8 cellular contexts compared by ENCODE assay signal in genomic region chr6:16761469-16762264, GRCh38. TPM values are rescaled to one million over a fixed set of nuclear protein-coding genes. Genes with fewer than 3 reads are reported as not detected.
DNase-seq lines count a peak whose midpoint lies in the region; ATAC-seq and TF ChIP-seq lines count a peak whose summit lies in the region.

No MANE protein-coding gene starts in this region.

- H3K36me3 ChIP-seq in PC-9 (ENCODE audit: low read depth): no peaks in the 10 kb centered on the region

- peaks cover 61% of the 10 kb centered on the region for H3K4me1 ChIP-seq in PC-9 (replicated peaks; ENCODE audit: insufficient read depth)

- peak; percentile 5 for TF ChIP-seq CTCF in CD4-positive, alpha-beta T cell (IDR thresholded peaks at IDR 0.05)
- TF ChIP-seq CTCF in PC-9 (conservative IDR thresholded peaks at IDR 0.05) (no peak; the same call in 1 of the 2 replicates), fibroblast of mammary gland (conservative IDR thresholded peaks at IDR 0.05; ENCODE audit: control insufficient read depth, insufficient read depth, low read depth, low read length) (no peak)

- no peaks in the 10 kb centered on the region for H3K9me3 ChIP-seq in CD4-positive, alpha-beta T cell (ENCODE audit: control insufficient read depth, low read length)
- no peaks in the 10 kb centered on the region for H3K9me3 ChIP-seq in PC-9 (ENCODE audit: insufficient read depth, low read depth)

- peak; percentile 58 for ATAC-seq in CD4-positive, alpha-beta T cell (ENCODE audit: poor library complexity)
- peak; percentile 44 for ATAC-seq in GM19324 (IDR thresholded peaks at IDR 0.05; ENCODE audit: low FRiP score, unreplicated experiment)
- ATAC-seq in HG03457 (IDR thresholded peaks at IDR 0.05; ENCODE audit: unreplicated experiment): peak; percentile 30
- peak; percentile 73 to 81 for ATAC-seq in natural killer cell treated with Interleukin-12 subunit alpha and Interleukin-12 subunit beta and Interleukin-15 and Interleukin-18, amount 100 ng/mL, for 72 hours

- H3K4me2 ChIP-seq in PC-9: peak overlapping the region; percentile 97

- H3K36me3 Mint-ChIP-seq in CD4-positive, alpha-beta T cell (ENCODE audit: low read depth): peaks cover 35% of the 10 kb centered on the region
- H3K36me3 Mint-ChIP-seq in natural killer cell treated with Interleukin-12 subunit alpha and Interleukin-12 subunit beta and Interleukin-15 and Interleukin-18, amount 100 ng/mL, for 72 hours: peaks cover 9% of the 10 kb centered on the region

- BruUV-seq in PC-9 (replicated peaks; lab: Mats Ljungman, UMichigan): TSS peak; percentile 29

- peaks cover 4% of the 10 kb centered on the region for H3K27me3 Mint-ChIP-seq in CD4-positive, alpha-beta T cell
- H3K27me3 Mint-ChIP-seq in natural killer cell treated with Interleukin-12 subunit alpha and Interleukin-12 subunit beta and Interleukin-15 and Interleukin-18, amount 100 ng/mL, for 72 hours: no peaks in the 10 kb centered on the region

- peak overlapping the region; percentile 77 for H2AFZ ChIP-seq in PC-9

- H3K27ac ChIP-seq in CD4-positive, alpha-beta T cell (ENCODE audit: low read depth, low read length): peak overlapping the region; percentile 98
- peak overlapping the region; percentile 97 for H3K27ac ChIP-seq in PC-9

- H3K9me3 Mint-ChIP-seq in CD4-positive, alpha-beta T cell: no peaks in the 10 kb centered on the region
- H3K9me3 Mint-ChIP-seq in natural killer cell treated with Interleukin-12 subunit alpha and Interleukin-12 subunit beta and Interleukin-15 and Interleukin-18, amount 100 ng/mL, for 72 hours: no peaks in the 10 kb centered on the region

- no peaks in the 10 kb centered on the region for H4K20me1 ChIP-seq in PC-9 (ENCODE audit: insufficient read depth)

- peak overlapping the region; percentile 98 for H3K27ac Mint-ChIP-seq in CD4-positive, alpha-beta T cell
- peak overlapping the region; percentile 91 to 96 for H3K27ac Mint-ChIP-seq in natural killer cell treated with Interleukin-12 subunit alpha and Interleukin-12 subunit beta and Interleukin-15 and Interleukin-18, amount 100 ng/mL, for 72 hours

- H3K27me3 ChIP-seq in CD4-positive, alpha-beta T cell (ENCODE audit: control insufficient read depth, insufficient read depth, low read length): no peaks in the 10 kb centered on the region
- no peaks in the 10 kb centered on the region for H3K27me3 ChIP-seq in PC-9 (ENCODE audit: insufficient read depth, low read depth)

- intact Hi-C loops in CD4-positive, alpha-beta T cell (cut with DNase I, micrococcal nuclease): loop anchor here (1.0 to 10.0 kb wide), 14 partner anchors 8 to 1503 kb away; partner anchors contain the start of genes NUP153 (in 2 of the 2), DEK (in 1 of the 2), KDM1B (in 1 of the 2) and TPMT (in 1 of the 2)
- intact Hi-C loops in PC-9 (cut with micrococcal nuclease; ENCODE audit: unreplicated experiment): loop anchor here (1.0 to 5.0 kb wide), 8 partner anchors 49 to 1069 kb away; no protein-coding TSS in a partner anchor

- peaks cover 65% of the 10 kb centered on the region for H3K4me1 Mint-ChIP-seq in CD4-positive, alpha-beta T cell (ENCODE audit: low read depth)
- H3K4me1 Mint-ChIP-seq in natural killer cell treated with Interleukin-12 subunit alpha and Interleukin-12 subunit beta and Interleukin-15 and Interleukin-18, amount 100 ng/mL, for 72 hours (ENCODE audit: low read depth in 2 of 2): peaks cover 45 to 75% of the 10 kb centered on the region in 2 donors

- H3K79me2 ChIP-seq in PC-9 (ENCODE audit: low read depth): peaks cover 37% of the 10 kb centered on the region

- H3K4me3 Mint-ChIP-seq in CD4-positive, alpha-beta T cell: peak overlapping the region; percentile 99
- peak overlapping the region; percentile 95 for H3K4me3 Mint-ChIP-seq in natural killer cell treated with Interleukin-12 subunit alpha and Interleukin-12 subunit beta and Interleukin-15 and Interleukin-18, amount 100 ng/mL, for 72 hours

- H3K9me2 ChIP-seq in PC-9 (ENCODE audit: insufficient read depth): no peaks in the 10 kb centered on the region

- POLR2A ChIA-PET in CD4-positive, alpha-beta T cell (lab: Charles Lee): interaction anchor here (0.6 to 4.1 kb wide), 33 partner anchors 9 to 945 kb away, joined by 3 to 33 read pairs (median 7); partner anchors contain the start of genes FAM8A1, MYLIP and NUP153
- POLR2A ChIA-PET in PC-9 (lab: Charles Lee; ENCODE audit: unreplicated experiment): interaction anchor here (0.5 to 0.7 kb wide), 9 partner anchors 9 to 838 kb away, joined by 3 to 8 read pairs (median 4); partner anchors contain the start of gene FAM8A1

- H3F3A ChIP-seq in PC-9 (ENCODE audit: insufficient read depth, low read depth): peaks cover 37% of the 10 kb centered on the region

- peak; percentile 70 to 86 (median 78) for DNase-seq in CD4-positive, alpha-beta T cell
- DNase-seq in PC-9 (peak; percentile 72 to 90), fibroblast of mammary gland (ENCODE audit: low read depth) (peak; percentile 84)
- DNase-seq in activated T-helper 1 cell treated with anti-CD3 and anti-CD28 coated beads, Interleukin-2, amount 50 U/mL, for 16 hours (ENCODE audit: low read depth in 1 of 2, low spot score in 1 of 2): peak; percentile 67 to 72
- peak; percentile 85 for DNase-seq in natural killer cell treated with Interleukin-12 subunit alpha and Interleukin-12 subunit beta and Interleukin-15 and Interleukin-18, amount 100 ng/mL, for 72 hours (ENCODE audit: low spot score)
- peak; percentile 82 for DNase-seq in stimulated activated naive CD4-positive, alpha-beta T cell treated with Interleukin-2 at 50 U/mL for 16 hours (lab: John Stamatoyannopoulos, UW)

- CTCF ChIA-PET in CD4-positive, alpha-beta T cell (lab: Charles Lee): interaction anchor here (0.6 to 3.4 kb wide), 30 partner anchors 9 to 631 kb away, joined by 3 to 18 read pairs (median 4); no protein-coding TSS in a partner anchor
- CTCF ChIA-PET in PC-9 (lab: Charles Lee): interaction anchor here (0.6 to 1.2 kb wide), 11 partner anchors 38 to 469 kb away, joined by 3 to 18 read pairs (median 4); no protein-coding TSS in a partner anchor

- H3K4me3 ChIP-seq in PC-9 (peak overlapping the region; percentile 84), fibroblast of mammary gland (ENCODE audit: control insufficient read depth, low read depth, low read length) (peak overlapping the region; percentile 81)

RNA-seq across cellular contexts. Expression of gene ATXN1, which starts 0.4 kb away (rescaled TPM):
- 10 to 100 TPM; 74.2 to 76.7 TPM for total RNA-seq in CD4-positive, alpha-beta T cell
- 35.6 and 42.7 TPM in 2 replicates for total RNA-seq in PC-9 (2021)
- 100 to 1,000 TPM in 1 of 2 donors, 10 to 100 TPM in 1; 56.4 to 103 TPM for total RNA-seq in natural killer cell treated with Interleukin-12 subunit alpha and Interleukin-12 subunit beta and Interleukin-15 and Interleukin-18, amount 100 ng/mL, for 72 hours

Comparison
In these comparisons a context has a peak if more than half of its experiments do, and no peak if none do; other contexts are left out.
1. Peak in every context shown above with its lines: DNase-seq, ATAC-seq, H3K4me3 ChIP-seq and H3K27ac ChIP-seq.